Comparison of ENCODE assay signal across 18 cellular contexts in the genomic region with DNA sequence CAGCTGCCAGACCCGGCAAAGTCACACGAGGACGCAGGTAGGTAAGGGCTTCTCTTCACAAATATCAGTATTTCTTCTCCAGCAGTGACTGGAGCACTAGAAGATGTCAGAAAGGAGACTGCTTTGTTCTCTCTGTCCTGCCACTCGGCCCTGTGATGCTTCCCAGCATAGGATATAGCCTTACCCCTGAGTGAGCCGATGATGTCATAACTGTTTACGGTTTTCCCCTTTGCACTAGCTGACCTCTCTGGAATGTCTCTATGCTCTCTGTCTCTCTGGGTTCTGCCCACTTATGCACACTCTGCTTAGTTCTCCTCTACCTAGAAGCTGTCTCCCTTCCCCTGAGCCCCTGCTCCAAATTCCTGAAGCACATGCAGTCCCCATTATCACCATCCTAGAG.
DNase-seq lines count a peak whose midpoint lies in the region; ATAC-seq, FAIRE-seq and TF ChIP-seq lines count a peak whose summit lies in the region.
"Had no signal": no experiment of that assay in that cellular context is flagged by ENCODE, and none has a peak within 500 bp of the region (broad histone marks: within the 10 kb centered on the region; RNA-seq: fewer than 3 reads in every experiment).

No MANE protein-coding gene starts in this region.

- 0 out of 2 replicates have a peak, but pooled peaks cover 3% of the 10 kb centered on the region for H3K9me2 ChIP-seq in GM23338 (ENCODE audit: insufficient read depth)

- no peak for TF ChIP-seq CTCF in A549 (IDR thresholded peaks at IDR 0.05)
- TF ChIP-seq CTCF in GM23338 (conservative IDR thresholded peaks at IDR 0.05; ENCODE audit: low read depth in 2 of 2) = no peak

- H3K36me3 ChIP-seq in GM23338 (ENCODE audit: insufficient read depth) (no peaks in the 10 kb centered on the region), aorta (ENCODE audit: control insufficient read depth in 1 of 2, insufficient read depth in 2 of 2, low read length in 1 of 2) (no peaks in the 10 kb centered on the region)

- ATAC-seq in A549 (peak; percentile 65 to 93; a peak in 5 of 6 replicates), GM23338 (peak; percentile 78), aorta (ENCODE audit: low FRiP score) (no peak), HG03039 (IDR thresholded peaks at IDR 0.05; ENCODE audit: unreplicated experiment) (no peak)
- ATAC-seq: activated CD8-positive, alpha-beta T cell treated with anti-CD3 and anti-CD28 coated beads, Interleukin-2, amount 10 ng/mL, durations not matched to agents 7 days and 5 days had no signal

- H3K4me3 ChIP-seq in A549 (no peak overlapping the region), GM23338 (no peak overlapping the region), aorta (ENCODE audit: low read length in 2 of 2) (no peak overlapping the region)

- peaks cover 4% of the 10 kb centered on the region; the same call in 1 of the 3 replicates for H3K36me3 Mint-ChIP-seq in GM23338 (ENCODE audit: low read depth)

- no peaks in the 10 kb centered on the region for H3F3A ChIP-seq in GM23338 (replicated peaks; ENCODE audit: low read depth)

- no peaks in the 10 kb centered on the region for H4K20me1 ChIP-seq in GM23338 (replicated peaks; ENCODE audit: insufficient read depth)

- no peaks in the 10 kb centered on the region for H3K79me2 ChIP-seq in GM23338 (replicated peaks; ENCODE audit: insufficient read depth)

- no peak for TF ChIP-seq POLR2A in A549 (IDR thresholded peaks at IDR 0.05; ENCODE audit: low read length)

- H3K4me1 ChIP-seq in A549 = peaks cover 14% of the 10 kb centered on the region
- no peaks in the 10 kb centered on the region for H3K4me1 ChIP-seq in GM23338 (ENCODE audit: insufficient read depth)
- no peaks in the 10 kb centered on the region for H3K4me1 ChIP-seq in aorta (ENCODE audit: control insufficient read depth in 1 of 2, insufficient read depth in 2 of 2, low read length in 2 of 2)

- no peak overlapping the region for H3K4me3 Mint-ChIP-seq in GM23338
- H3K4me3 Mint-ChIP-seq: activated CD8-positive, alpha-beta T cell treated with anti-CD3 and anti-CD28 coated beads, Interleukin-2, amount 10 ng/mL, durations not matched to agents 7 days and 5 days had no signal

- no peak for TF ChIP-seq RAD21 in A549 (conservative IDR thresholded peaks at IDR 0.05 in 1 of 2, IDR thresholded peaks at IDR 0.05 in 1 of 2)

- H3K4me2 ChIP-seq in A549 (peak overlapping the region; percentile 35; the same call in 2 of the 3 replicates), GM23338 (no peak overlapping the region)

- H3K9me3 Mint-ChIP-seq in GM23338 = peaks cover 7% of the 10 kb centered on the region

- no peak overlapping the region for H3K27ac Mint-ChIP-seq in GM23338
- H3K27ac Mint-ChIP-seq: activated CD8-positive, alpha-beta T cell treated with anti-CD3 and anti-CD28 coated beads, Interleukin-2, amount 10 ng/mL, durations not matched to agents 7 days and 5 days had no signal

- no peak for FAIRE-seq in A549 (lab: Jason Lieb, UNC)

- peak; percentile 15 to 27 for DNase-seq in A549 (ENCODE audit: low read depth in 1 of 2, low spot score in 1 of 2)
- no peak for DNase-seq in GM23338 (ENCODE audit: low spot score)
- peak; percentile 22 for DNase-seq in SW480 (ENCODE audit: low spot score)
- DNase-seq in iPS-NIHi11 (ENCODE audit: low spot score) = peak; percentile 13
- no peak for DNase-seq in aorta
- no peak for DNase-seq in NCI-H446 (lab: John Stamatoyannopoulos, UW)
- DNase-seq in effector CD4-positive, alpha-beta T cell = no peak
- DNase-seq: activated CD8-positive, alpha-beta T cell treated with anti-CD3 and anti-CD28 coated beads, Interleukin-2, amount 10 ng/mL, durations not matched to agents 7 days and 5 days; AML-193; effector CD8-positive, alpha-beta T cell; foreskin fibroblast; H7; Karpas-422; nucleus accumbens; stimulated activated naive CD4-positive, alpha-beta T cell treated with Interleukin-2 at 50 U/mL for 16 hours; SW 1271 had no signal

- CTCF ChIA-PET in A549 (lab: Yijun Ruan, JAX) = interaction anchor here (0.6 to 2.3 kb wide), 5 partner anchors 8 to 1172 kb away, joined by 3 to 5 read pairs (median 3); no protein-coding TSS in a partner anchor

- peak overlapping the region; percentile 7; the same call in 1 of the 2 replicates for H2AFZ ChIP-seq in GM23338

- H3K27me3 ChIP-seq in GM23338 (ENCODE audit: insufficient read depth) = no peaks in the 10 kb centered on the region
- no peaks in the 10 kb centered on the region for H3K27me3 ChIP-seq in aorta (ENCODE audit: control insufficient read depth in 1 of 2, insufficient read depth in 2 of 2, low read length in 1 of 2)

- H3K27ac ChIP-seq in A549 (peak overlapping the region in 1 of 2 experiments; percentile 50; a peak in 2 of 6 replicates), GM23338 (ENCODE audit: low read depth) (no peak overlapping the region; the same call in 1 of the 2 replicates), aorta (ENCODE audit: low read depth in 1 of 2, low read length in 2 of 2) (no peak overlapping the region)
- H3K27ac ChIP-seq: VCaP had no signal

- POLR2A ChIA-PET in A549 (lab: Yijun Ruan, JAX) = no interaction called here

- TF ChIP-seq EP300 in A549 (IDR thresholded peaks at IDR 0.05) = no peak

- H3K9me3 ChIP-seq in A549 (no peaks in the 10 kb centered on the region), aorta (ENCODE audit: control insufficient read depth, low read length) (peaks cover 1% of the 10 kb centered on the region)

- peaks cover 5% of the 10 kb centered on the region; the same call in 2 of the 3 replicates for H3K4me1 Mint-ChIP-seq in GM23338

- intact Hi-C loops in aorta (cut with DNase I) = no loop called here

- WGBS in A549 (ENCODE audit: missing lambda C conversion rate) = 28% methylated on average over 6 of the region's 6 CpGs
- 41 to 42% methylated on average over 6 of the region's 6 CpGs for WGBS in aorta, 2 donors

- H3K27me3 Mint-ChIP-seq in GM23338 (ENCODE audit: insufficient read depth, low read depth, poor library complexity) = peaks cover 6% of the 10 kb centered on the region

TF ChIP-seq in A549, 52 proteins besides CTCF, POLR2A, EP300 and RAD21:
- TF ChIP-seq, protein P1, sequence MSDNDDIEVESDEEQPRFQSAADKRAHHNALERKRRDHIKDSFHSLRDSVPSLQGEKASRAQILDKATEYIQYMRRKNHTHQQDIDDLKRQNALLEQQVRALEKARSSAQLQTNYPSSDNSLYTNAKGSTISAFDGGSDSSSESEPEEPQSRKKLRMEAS (IDR thresholded peaks at IDR 0.05) = no peak
- no peak for TF ChIP-seq RFX5 (IDR thresholded peaks at IDR 0.05)
TF ChIP-seq in A549: peak in this region for 0.

TF ChIP-seq in GM23338, 12 proteins besides CTCF, POLR2A, EP300 and RAD21 (continues in another document):
- no peak for TF ChIP-seq JUNB (IDR thresholded peaks at IDR 0.05; ENCODE audit: unreplicated experiment)
- TF ChIP-seq EZH2 (IDR thresholded peaks at IDR 0.05; ENCODE audit: low read depth, unreplicated experiment) = no peak
- TF ChIP-seq NANOG (IDR thresholded peaks at IDR 0.05; ENCODE audit: borderline replicate concordance) = no peak
- no peak for TF ChIP-seq EZH2phosphoT487 (IDR thresholded peaks at IDR 0.05; ENCODE audit: unreplicated experiment)
- no peak for TF ChIP-seq CREB1 (CRISPR knock-in tag; IDR thresholded peaks at IDR 0.05; ENCODE audit: low read depth)
- TF ChIP-seq POLR2AphosphoS5 (IDR thresholded peaks at IDR 0.05; ENCODE audit: low read depth) = no peak
- no peak for TF ChIP-seq ZNF331 (CRISPR knock-in tag; IDR thresholded peaks at IDR 0.05; ENCODE audit: low read depth)
- no peak for TF ChIP-seq ZNF114 (CRISPR knock-in tag; IDR thresholded peaks at IDR 0.05)
- no peak for TF ChIP-seq STAT1 (IDR thresholded peaks at IDR 0.05; ENCODE audit: unreplicated experiment)

Comparison
In these comparisons a context has a peak if more than half of its experiments do, and no peak if none do; other contexts are left out.
1. ATAC-seq: peak in A549 (2 of 2) and GM23338 (single experiment); none in aorta (single experiment) and HG03039 (single experiment).
2. DNase-seq: peak in A549 (2 of 2), SW480 (single experiment) and iPS-NIHi11 (single experiment); none in GM23338 (single experiment), aorta (0 of 2), NCI-H446 (0 of 2) and effector CD4-positive, alpha-beta T cell (single experiment).